22 cellular contexts compared by ENCODE assay signal in genomic region chr13:45401306-45401705, GRCh38. TPM values are rescaled to one million over a fixed set of nuclear protein-coding genes. Genes with fewer than 3 reads are reported as not detected.
A peak's percentile ranks its signal among the peaks of the same experiment; 100 is the strongest.
DNase-seq lines count a peak whose midpoint lies in the region; ATAC-seq and TF ChIP-seq lines count a peak whose summit lies in the region.
"Had no signal": no experiment of that assay in that cellular context is flagged by ENCODE, and none has a peak within 500 bp of the region (broad histone marks: within the 10 kb centered on the region; RNA-seq: fewer than 3 reads in every experiment).

No MANE protein-coding gene starts in this region.

- H3K9me3 ChIP-seq in heart left ventricle (no peaks in the 10 kb centered on the region), right atrium auricular region (no peaks in the 10 kb centered on the region), thyroid gland (no peaks in the 10 kb centered on the region)
- H3K9me3 ChIP-seq: tibial artery had no signal

- H3K4me3 Mint-ChIP-seq in T-helper 1 cell treated with Interleukin-12 subunit alpha and Interleukin-12 subunit beta and Interleukin-4 antibody, amounts not matched to agents 30 μg/mL and 1 μg/mL, for 36 hours = no peak overlapping the region
- H3K4me3 Mint-ChIP-seq: stimulated activated naive B cell treated with anti-CD40 and anti-IgM and Interleukin-4, amounts not matched to agents 10 μg/mL and 1 μg/mL and 100 μg/mL, for 72 hours had no signal

- peaks cover 0 to 99% (median 87%) of the 10 kb centered on the region in 9 donors for H3K36me3 ChIP-seq in heart left ventricle
- peaks cover 72% of the 10 kb centered on the region for H3K36me3 ChIP-seq in right atrium auricular region
- H3K36me3 ChIP-seq in thyroid gland = peaks cover 5 to 6% of the 10 kb centered on the region in 2 donors

- TF ChIP-seq CTCF in heart left ventricle (IDR thresholded peaks at IDR 0.05) = no peak
- TF ChIP-seq CTCF in right atrium auricular region (IDR thresholded peaks at IDR 0.05) = no peak
- no peak for TF ChIP-seq CTCF in thyroid gland (IDR thresholded peaks at IDR 0.05)

- H3K9me3 Mint-ChIP-seq in T-helper 1 cell treated with Interleukin-12 subunit alpha and Interleukin-12 subunit beta and Interleukin-4 antibody, amounts not matched to agents 30 μg/mL and 1 μg/mL, for 36 hours = no peaks in the 10 kb centered on the region
- H3K9me3 Mint-ChIP-seq: stimulated activated naive B cell treated with anti-CD40 and anti-IgM and Interleukin-4, amounts not matched to agents 10 μg/mL and 1 μg/mL and 100 μg/mL, for 72 hours had no signal

- H3K4me1 Mint-ChIP-seq in T-helper 1 cell treated with Interleukin-12 subunit alpha and Interleukin-12 subunit beta and Interleukin-4 antibody, amounts not matched to agents 30 μg/mL and 1 μg/mL, for 36 hours (ENCODE audit: low read depth) = peaks cover 33% of the 10 kb centered on the region

- TF ChIP-seq POLR2A in heart left ventricle (IDR thresholded peaks at IDR 0.05) (no peak), thyroid gland (IDR thresholded peaks at IDR 0.05) (no peak)

- intact Hi-C loops in heart left ventricle (cut with DNase I) = no loop called here
- intact Hi-C loops in left cardiac atrium (cut with DNase I) = no loop called here
- intact Hi-C loops in thyroid gland (cut with DNase I) = no loop called here
- intact Hi-C loops in sciatic nerve (cut with DNase I) = no loop called here

- H3K27ac Mint-ChIP-seq in T-helper 1 cell treated with Interleukin-12 subunit alpha and Interleukin-12 subunit beta and Interleukin-4 antibody, amounts not matched to agents 30 μg/mL and 1 μg/mL, for 36 hours = peak overlapping the region; percentile 63
- H3K27ac Mint-ChIP-seq: stimulated activated naive B cell treated with anti-CD40 and anti-IgM and Interleukin-4, amounts not matched to agents 10 μg/mL and 1 μg/mL and 100 μg/mL, for 72 hours had no signal

- H3K27me3 Mint-ChIP-seq in T-helper 1 cell treated with Interleukin-12 subunit alpha and Interleukin-12 subunit beta and Interleukin-4 antibody, amounts not matched to agents 30 μg/mL and 1 μg/mL, for 36 hours (ENCODE audit: low read depth) = no peaks in the 10 kb centered on the region
- H3K27me3 Mint-ChIP-seq: stimulated activated naive B cell treated with anti-CD40 and anti-IgM and Interleukin-4, amounts not matched to agents 10 μg/mL and 1 μg/mL and 100 μg/mL, for 72 hours had no signal

- DNase-seq in T-helper 1 cell = no peak
- DNase-seq in heart left ventricle = peak in 1 of 5 donors; percentile 3
- no peak for DNase-seq in left cardiac atrium
- no peak for DNase-seq in right atrium auricular region (ENCODE audit: low spot score)
- DNase-seq in thyroid gland = no peak
- no peak for DNase-seq in ACHN
- DNase-seq in sciatic nerve (ENCODE audit: low spot score) = no peak
- DNase-seq: activated gamma-delta T cell treated with Interleukin-2 at 50 U/mL for 16 hours; COR-L47; DMS79 treated with DMSO at 0.1 percent for 48 hours; dorsolateral prefrontal cortex; MM.1S; NCI-H146; NCI-H526; stimulated activated CD4-positive, alpha-beta T cell treated with anti-CD3 and anti-CD28 coated beads, Interleukin-2, amount 100 ng/mL, for 24 hours; stimulated activated naive B cell treated with anti-CD40 and anti-IgM and Interleukin-4, amounts not matched to agents 10 μg/mL and 1 μg/mL and 100 μg/mL, for 72 hours; tibial artery had no signal

- H3K27me3 ChIP-seq in heart left ventricle (no peaks in the 10 kb centered on the region), right atrium auricular region (no peaks in the 10 kb centered on the region), thyroid gland (no peaks in the 10 kb centered on the region)
- H3K27me3 ChIP-seq: dorsolateral prefrontal cortex, tibial artery had no signal

- in situ Hi-C loops in ACHN (cut with HindIII; ENCODE audit: low pct_ligation_motif_present, low pct_unique_long_range_greater_than_20kb, low sequenced_read_pairs) = no loop called here

- H3K4me1 ChIP-seq in heart left ventricle (peaks cover 0 to 33% (median 18%) of the 10 kb centered on the region in 12 donors), right atrium auricular region (peaks cover 0 to 21% of the 10 kb centered on the region in 2 donors), thyroid gland (peaks cover 9 to 28% of the 10 kb centered on the region in 2 donors)
- H3K4me1 ChIP-seq: tibial artery had no signal

- H3K36me3 Mint-ChIP-seq in T-helper 1 cell treated with Interleukin-12 subunit alpha and Interleukin-12 subunit beta and Interleukin-4 antibody, amounts not matched to agents 30 μg/mL and 1 μg/mL, for 36 hours (ENCODE audit: low read depth) = peaks cover 44% of the 10 kb centered on the region

- peak overlapping the region; percentile 36 to 85 (median 73) for H3K27ac ChIP-seq in heart left ventricle
- H3K27ac ChIP-seq in right atrium auricular region = peak overlapping the region; percentile 71 to 73
- H3K27ac ChIP-seq in thyroid gland = peak overlapping the region in 2 of 3 donors; percentile 17 to 88
- H3K27ac ChIP-seq: 22Rv1, dorsolateral prefrontal cortex, tibial artery had no signal

- WGBS in heart left ventricle, 4 donors = 44 to 87% (median 68%) methylated on average over 1 of the region's 1 CpG
- WGBS in thyroid gland, 2 donors = 90 to 100% methylated on average over 1 of the region's 1 CpG

- ATAC-seq in heart left ventricle (peak in 3 of 4 donors; percentile 15 to 43 (median 41)), left cardiac atrium (no peak), sciatic nerve (no peak)
- ATAC-seq: GM12878; K562; stimulated activated naive B cell treated with anti-CD40 and anti-IgM and Interleukin-4, amounts not matched to agents 10 μg/mL and 1 μg/mL and 100 μg/mL, for 72 hours had no signal

- H3K4me3 ChIP-seq in heart left ventricle = no peak overlapping the region
- H3K4me3 ChIP-seq in right atrium auricular region = no peak overlapping the region
- H3K4me3 ChIP-seq in thyroid gland (replicated peaks in 1 of 3) = no peak overlapping the region
- H3K4me3 ChIP-seq: dorsolateral prefrontal cortex, GM12878, K562, skin epidermis, tibial artery had no signal

RNA-seq across cellular contexts. Expression of gene SLC25A30, which starts 16.9 kb away (rescaled TPM):
- total RNA-seq in heart left ventricle = 100 to 1,000 TPM in 6 of 9 donors, 10 to 100 TPM in 3; 56.9 to 208 (median 128) TPM
- 10 to 100 TPM; 27.9 to 51.6 TPM for polyA plus RNA-seq in heart left ventricle
- 10 to 100 TPM; 57.9 to 73.8 TPM for total RNA-seq in left cardiac atrium
- 10 to 100 TPM; 32.6 to 38.4 TPM for total RNA-seq in right atrium auricular region
- total RNA-seq in thyroid gland = 10 to 100 TPM; 11.3 to 16.1 (median 15.9) TPM
- total RNA-seq in sciatic nerve = 28.8 TPM

Comparison
In these comparisons a context has a peak if more than half of its experiments do, and no peak if none do; other contexts are left out.
1. ATAC-seq: peak in heart left ventricle (3 of 4); none in left cardiac atrium (0 of 2) and sciatic nerve (single experiment).
2. Peak in every context shown above with its lines, with median percentiles within 50 percentile points of each other: H3K27ac ChIP-seq.